ENCODE assay signal across 8 cellular contexts in the genomic region with DNA sequence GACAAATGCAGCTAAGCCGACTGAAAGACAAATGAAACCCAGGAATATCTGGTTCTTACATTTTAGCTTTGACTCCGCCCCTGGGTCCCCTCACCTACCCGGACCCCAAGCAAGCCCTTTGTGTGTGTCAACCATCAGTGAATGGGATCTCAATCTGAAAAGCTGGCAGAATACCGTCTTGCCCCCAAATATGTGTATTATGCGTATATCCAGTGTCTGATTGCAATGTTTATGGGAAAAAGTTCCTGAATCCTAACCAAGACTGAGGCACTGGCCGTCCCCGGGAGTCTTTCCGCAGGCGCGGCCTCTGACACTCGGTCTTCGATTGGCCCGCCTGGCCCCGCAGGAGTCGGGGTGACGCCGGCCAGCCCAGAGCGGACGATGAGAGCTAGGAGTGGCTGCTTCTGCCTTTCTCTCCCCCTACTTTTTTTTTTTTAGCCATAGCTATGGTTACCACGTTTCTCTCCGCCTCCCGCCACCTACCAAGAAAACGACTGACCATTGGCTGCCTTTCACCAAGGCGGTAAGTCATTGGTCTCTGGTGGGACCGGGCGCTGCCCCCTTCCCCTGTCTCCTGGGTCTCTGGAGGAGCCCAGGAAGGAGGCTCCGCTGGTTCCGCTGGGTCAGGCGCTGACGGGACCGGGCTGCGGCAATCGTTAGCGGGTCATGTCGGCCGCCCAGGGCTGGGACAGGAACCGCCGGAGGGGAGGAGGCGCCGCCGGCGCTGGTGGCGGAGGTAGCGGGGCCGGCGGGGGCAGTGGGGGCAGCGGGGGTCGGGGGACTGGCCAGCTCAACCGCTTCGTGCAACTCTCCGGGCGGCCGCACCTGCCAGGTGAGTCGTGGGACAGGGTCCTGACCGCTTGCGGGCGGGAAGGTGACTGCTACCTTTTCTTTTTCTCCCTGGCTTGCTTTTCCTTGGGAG. TPM values are rescaled to one million over a fixed set of nuclear protein-coding genes. Genes with fewer than 3 reads are reported as not detected.
DNase-seq lines count a peak whose midpoint lies in the region; ATAC-seq lines count a peak whose summit lies in the region.

A gene with protein sequence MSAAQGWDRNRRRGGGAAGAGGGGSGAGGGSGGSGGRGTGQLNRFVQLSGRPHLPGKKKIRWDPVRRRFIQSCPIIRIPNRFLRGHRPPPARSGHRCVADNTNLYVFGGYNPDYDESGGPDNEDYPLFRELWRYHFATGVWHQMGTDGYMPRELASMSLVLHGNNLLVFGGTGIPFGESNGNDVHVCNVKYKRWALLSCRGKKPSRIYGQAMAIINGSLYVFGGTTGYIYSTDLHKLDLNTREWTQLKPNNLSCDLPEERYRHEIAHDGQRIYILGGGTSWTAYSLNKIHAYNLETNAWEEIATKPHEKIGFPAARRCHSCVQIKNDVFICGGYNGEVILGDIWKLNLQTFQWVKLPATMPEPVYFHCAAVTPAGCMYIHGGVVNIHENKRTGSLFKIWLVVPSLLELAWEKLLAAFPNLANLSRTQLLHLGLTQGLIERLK (plus strand): TSS at position 557 of the 922 bp plus-strand sequence. CDS start 110 bp downstream, at position 667.

- peaks cover 0 to 1% (median 0%) of the 10 kb centered on the region in 3 donors for H3K9me3 Mint-ChIP-seq in IgD-negative memory B cell

- H3K27ac Mint-ChIP-seq in IgD-negative memory B cell: peak within 1 kb of the TSS; percentile 96 to 99 (median 96)

- H3K9me3 ChIP-seq in mononuclear cell (ENCODE audit: low read depth, low read length): no peaks in the 10 kb centered on the region

- peak within 1 kb of the TSS; percentile 68 for H3K4me3 ChIP-seq in mononuclear cell (ENCODE audit: low read length)

- DNase-seq in DMS 273 treated with DMSO at 0.1 percent for 48 hours (lab: John Stamatoyannopoulos, UW) (peak; percentile 99), OCI-M2 (lab: John Stamatoyannopoulos, UW; ENCODE audit: unreplicated experiment) (peak; percentile 97), activated T-cell treated with anti-CD3 and anti-CD28 coated beads for 4 hours (peak; percentile 96), epidermal melanocyte (ENCODE audit: insufficient read length, low spot score) (peak; percentile 98)
- peak; percentile 90 to 92 for DNase-seq in stimulated activated CD8-positive, alpha-beta memory T cell treated with anti-CD3 and anti-CD28 coated beads, Interleukin-4, amount 100 ng/mL, for 1 hour (ENCODE audit: low read depth in 2 of 2, low spot score in 1 of 2)

- H3K4me3 Mint-ChIP-seq in IgD-negative memory B cell: peak within 1 kb of the TSS; percentile 93 to 97 (median 95)

- ATAC-seq in GM21529 (IDR thresholded peaks at IDR 0.05; ENCODE audit: unreplicated experiment): peak; percentile 98

- no peaks in the 10 kb centered on the region for H3K27me3 ChIP-seq in mononuclear cell (ENCODE audit: insufficient read depth, low read length)

- H3K4me1 ChIP-seq in mononuclear cell (ENCODE audit: insufficient read depth, low read length): peaks cover 35% of the 10 kb centered on the region

- H3K4me1 Mint-ChIP-seq in IgD-negative memory B cell: peaks cover 29 to 31% (median 30%) of the 10 kb centered on the region in 3 donors

- peaks cover 2% of the 10 kb centered on the region for H3K27me3 Mint-ChIP-seq in IgD-negative memory B cell

- H3K36me3 Mint-ChIP-seq in IgD-negative memory B cell: no peaks in the 10 kb centered on the region

RNA-seq across cellular contexts. Expression of the gene that starts here (rescaled TPM):
- polyA plus RNA-seq in IgD-negative memory B cell: 2.1 TPM
- total RNA-seq in mononuclear cell: 12.4 TPM

Comparison
In these comparisons a context has a peak if more than half of its experiments do, and no peak if none do; other contexts are left out.
1. Peak in every context shown above with its lines: DNase-seq, ATAC-seq and H3K4me3 ChIP-seq.